ENCODE assay signal across 26 cellular contexts in the genomic region with DNA sequence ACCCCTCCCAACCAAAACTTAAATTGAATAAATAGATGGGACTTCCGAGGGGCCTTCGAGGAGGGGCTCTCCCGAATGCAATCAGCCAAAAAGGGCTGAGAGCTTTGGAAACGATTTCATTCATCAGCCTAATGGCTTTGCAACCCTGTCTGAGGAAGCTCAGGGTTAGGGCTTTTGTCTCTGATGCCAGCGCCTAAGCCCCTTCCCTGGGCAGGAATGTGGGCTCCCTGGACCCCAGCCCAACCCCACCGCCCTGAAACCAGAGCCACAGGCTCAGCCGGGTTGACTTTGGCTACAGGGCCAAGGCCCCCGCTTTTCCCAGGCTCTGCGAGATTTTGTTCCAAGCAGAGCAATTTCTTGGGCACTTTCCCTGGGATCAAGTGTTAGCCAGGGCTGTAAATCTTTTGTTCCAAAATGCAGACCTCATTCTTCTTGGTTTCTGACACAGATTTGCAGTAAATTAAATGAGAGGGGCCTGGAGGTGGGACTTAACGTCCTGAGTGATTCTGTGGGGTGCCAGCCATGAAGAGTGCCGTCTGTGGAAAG. TPM values are rescaled to one million over a fixed set of nuclear protein-coding genes. Genes with fewer than 3 reads are reported as not detected.
"Had no signal": no experiment of that assay in that cellular context is flagged by ENCODE, and none has a peak within 500 bp of the region (broad histone marks: within the 10 kb centered on the region; RNA-seq: fewer than 3 reads in every experiment).

No MANE protein-coding gene starts in this region.

- H3K27ac ChIP-seq: coronary artery, left ventricle myocardium inferior, parathyroid adenoma, sigmoid colon, upper lobe of right lung had no signal

- DNase-seq: activated CD4-positive, alpha-beta memory T cell treated with anti-CD3 and anti-CD28 coated beads, Interleukin-2, amount 10 ng/mL, durations not matched to agents 7 days and 5 days; activated CD4-positive, alpha-beta T cell treated with anti-CD3 and anti-CD28 coated beads, Interleukin-2, amount 10 ng/mL, durations not matched to agents 24 days and 14 days; activated effector memory CD4-positive, alpha-beta T cell treated with Interleukin-2 at 50 U/mL for 16 hours; activated naive CD4-positive, alpha-beta T cell treated with anti-CD3 and anti-CD28 coated beads, Interleukin-2, amount 10 ng/mL, durations not matched to agents 7 days and 5 days; activated T-cell treated with anti-CD3 and anti-CD28 coated beads, Interleukin-2, amount 50 U/mL, for 72 hours; cerebellar nuclear complex; erythroblast; foreskin fibroblast; kidney; left ventricle myocardium inferior; natural killer cell; sigmoid colon; stimulated activated CD4-positive, alpha-beta T cell treated with anti-CD3 and anti-CD28 coated beads, Interleukin-15, amount 100 ng/mL, for 24 hours; stimulated activated CD4-positive, alpha-beta T cell treated with anti-CD3 and anti-CD28 coated beads, Interleukin-4, amount 100 ng/mL, for 1 hour; stimulated activated naive CD8-positive, alpha-beta T cell treated with anti-CD3 and anti-CD28 coated beads, Interleukin-15, Interleukin-2, amounts not matched to agents 100 U/mL and 50 U/mL, for 24 hours; SW 1271; upper lobe of right lung had no signal

- H3K27me3 Mint-ChIP-seq: activated CD4-positive, alpha-beta memory T cell treated with anti-CD3 and anti-CD28 coated beads, Interleukin-2, amount 10 ng/mL, durations not matched to agents 7 days and 5 days; activated CD4-positive, alpha-beta T cell treated with anti-CD3 and anti-CD28 coated beads, Interleukin-2, amount 10 ng/mL, durations not matched to agents 24 days and 14 days had no signal

- H3K27ac Mint-ChIP-seq: activated CD4-positive, alpha-beta memory T cell treated with anti-CD3 and anti-CD28 coated beads, Interleukin-2, amount 10 ng/mL, durations not matched to agents 7 days and 5 days; activated CD4-positive, alpha-beta T cell treated with anti-CD3 and anti-CD28 coated beads, Interleukin-2, amount 10 ng/mL, durations not matched to agents 24 days and 14 days; activated naive CD4-positive, alpha-beta T cell treated with anti-CD3 and anti-CD28 coated beads, Interleukin-2, amount 10 ng/mL, durations not matched to agents 7 days and 5 days; activated T-cell treated with anti-CD3 and anti-CD28 coated beads, Interleukin-2, amount 50 U/mL, for 72 hours; mesothelial cell of epicardium; natural killer cell; T-helper 17 cell had no signal

- H2AFZ ChIP-seq: parathyroid adenoma had no signal

- H3K4me2 ChIP-seq: smooth muscle cell had no signal

- H3K4me1 ChIP-seq: left ventricle myocardium inferior, parathyroid adenoma, sigmoid colon, upper lobe of right lung had no signal

- FAIRE-seq: endometrium, kidney had no signal

- H3K9me3 Mint-ChIP-seq: activated CD4-positive, alpha-beta T cell treated with anti-CD3 and anti-CD28 coated beads, Interleukin-2, amount 10 ng/mL, durations not matched to agents 24 days and 14 days; activated naive CD4-positive, alpha-beta T cell treated with anti-CD3 and anti-CD28 coated beads, Interleukin-2, amount 10 ng/mL, durations not matched to agents 7 days and 5 days; activated T-cell treated with anti-CD3 and anti-CD28 coated beads, Interleukin-2, amount 50 U/mL, for 72 hours; mesothelial cell of epicardium; natural killer cell had no signal

- H3K4me3 Mint-ChIP-seq: activated CD4-positive, alpha-beta memory T cell treated with anti-CD3 and anti-CD28 coated beads, Interleukin-2, amount 10 ng/mL, durations not matched to agents 7 days and 5 days; activated CD4-positive, alpha-beta T cell treated with anti-CD3 and anti-CD28 coated beads, Interleukin-2, amount 10 ng/mL, durations not matched to agents 24 days and 14 days; activated naive CD4-positive, alpha-beta T cell treated with anti-CD3 and anti-CD28 coated beads, Interleukin-2, amount 10 ng/mL, durations not matched to agents 7 days and 5 days; activated T-cell treated with anti-CD3 and anti-CD28 coated beads, Interleukin-2, amount 50 U/mL, for 72 hours; mesothelial cell of epicardium; natural killer cell; T-helper 17 cell had no signal

- H3K36me3 ChIP-seq: left ventricle myocardium inferior, sigmoid colon, upper lobe of right lung had no signal

- H3K9me3 ChIP-seq: left ventricle myocardium inferior, sigmoid colon, upper lobe of right lung had no signal

- H3K9ac ChIP-seq: parathyroid adenoma had no signal

- H3K36me3 Mint-ChIP-seq: activated naive CD4-positive, alpha-beta T cell treated with anti-CD3 and anti-CD28 coated beads, Interleukin-2, amount 10 ng/mL, durations not matched to agents 7 days and 5 days; mesothelial cell of epicardium; natural killer cell had no signal

- H3K4me3 ChIP-seq: coronary artery, left ventricle myocardium inferior, sigmoid colon, smooth muscle cell, upper lobe of right lung had no signal

- ATAC-seq: activated T-cell treated with anti-CD3 and anti-CD28 coated beads, Interleukin-2, amount 50 U/mL, for 72 hours; natural killer cell; stimulated activated naive CD8-positive, alpha-beta T cell treated with anti-CD3 and anti-CD28 coated beads, Interleukin-15, Interleukin-2, amounts not matched to agents 100 U/mL and 50 U/mL, for 24 hours; T-helper 17 cell; upper lobe of right lung had no signal

- H3K4me1 Mint-ChIP-seq: activated CD4-positive, alpha-beta memory T cell treated with anti-CD3 and anti-CD28 coated beads, Interleukin-2, amount 10 ng/mL, durations not matched to agents 7 days and 5 days; activated CD4-positive, alpha-beta T cell treated with anti-CD3 and anti-CD28 coated beads, Interleukin-2, amount 10 ng/mL, durations not matched to agents 24 days and 14 days; activated naive CD4-positive, alpha-beta T cell treated with anti-CD3 and anti-CD28 coated beads, Interleukin-2, amount 10 ng/mL, durations not matched to agents 7 days and 5 days had no signal

RNA-seq across cellular contexts. Expression of a gene that starts 29.1 kb away (rescaled TPM):
- total RNA-seq: activated CD4-positive, alpha-beta T cell treated with anti-CD3 and anti-CD28 coated beads, Interleukin-2, amount 10 ng/mL, durations not matched to agents 24 days and 14 days; fibroblast of lung; kidney; left ventricle myocardium inferior; lung microvascular endothelial cell; mesothelial cell of epicardium; sigmoid colon; smooth muscle cell; subcutaneous adipose tissue; upper lobe of right lung had no signal
- polyA plus RNA-seq: fibroblast of lung, sigmoid colon, smooth muscle cell had no signal
